In genomic region chr14:56874375-56874774, GRCh38 we compare ENCODE assay signal across 8 cellular contexts.
DNase-seq lines count a peak whose midpoint lies in the region; ATAC-seq and TF ChIP-seq lines count a peak whose summit lies in the region.

No MANE protein-coding gene starts in this region.

- no peak overlapping the region for H3K4me3 ChIP-seq in Panc1 (ENCODE audit: low read depth in 2 of 2, low read length in 2 of 2)

- in situ Hi-C loops in Panc1 (cut with HindIII; ENCODE audit: low pct_unique_long_range_greater_than_20kb, low sequenced_read_pairs), result no loop called here

- no peaks in the 10 kb centered on the region for H3K27me3 ChIP-seq in Panc1 (ENCODE audit: control insufficient read depth, insufficient read depth, low read length)

- ATAC-seq in Panc1 (no peak), left lobe of liver (peak; percentile 80), HG02970 (IDR thresholded peaks at IDR 0.05; ENCODE audit: low FRiP score, unreplicated experiment) (no peak), HG03039 (IDR thresholded peaks at IDR 0.05; ENCODE audit: unreplicated experiment) (no peak)

- intact Hi-C loops in Panc1 (cut with micrococcal nuclease; ENCODE audit: unreplicated experiment), result no loop called here

- POLR2A ChIA-PET in Panc1 (lab: Charles Lee), result interaction anchor here (0.5 kb wide), 1 partner anchor 16 kb away, joined by 3 read pairs; no protein-coding TSS in a partner anchor

- TF ChIP-seq CTCF in Panc1 (IDR thresholded peaks at IDR 0.05), result peak; percentile 46

- no peaks in the 10 kb centered on the region for H3K4me1 ChIP-seq in Panc1 (ENCODE audit: control insufficient read depth, insufficient read depth, low read length)

- H3K27ac ChIP-seq in Panc1 (ENCODE audit: low read length), result no peak overlapping the region

- H3K9me3 ChIP-seq in Panc1 (ENCODE audit: control insufficient read depth, insufficient read depth, low read depth, low read length), result no peaks in the 10 kb centered on the region

- no TSS peak for BruUV-seq in Panc1 (replicated peaks; lab: Mats Ljungman, UMichigan)

- DNase-seq in EH (ENCODE audit: low read depth) (peak; percentile 1), HT-29 (ENCODE audit: low spot score) (peak; percentile 47), Panc1 (ENCODE audit: low read depth, low spot score) (peak; percentile 5), left lobe of liver (ENCODE audit: low spot score) (no peak), AG08396 (ENCODE audit: low spot score) (no peak)
- DNase-seq in stimulated activated naive CD4-positive, alpha-beta T cell treated with Interleukin-2 at 50 U/mL for 16 hours (lab: John Stamatoyannopoulos, UW), result no peak

- CTCF ChIA-PET in Panc1 (lab: Charles Lee), result no interaction called here

- no peaks in the 10 kb centered on the region for H3K36me3 ChIP-seq in Panc1 (ENCODE audit: control insufficient read depth, insufficient read depth, low read length)

Comparison
In these comparisons a context has a peak if more than half of its experiments do, and no peak if none do; other contexts are left out.
1. DNase-seq: peak in EH (single experiment), HT-29 (single experiment) and Panc1 (single experiment); none in left lobe of liver (single experiment), AG08396 (single experiment) and stimulated activated naive CD4-positive, alpha-beta T cell treated with Interleukin-2 at 50 U/mL for 16 hours (single experiment).